ENCODE assay signal across 2 cellular contexts in genomic region chr2:8446751-8447150, GRCh38.
TF ChIP-seq lines count a peak whose summit lies in the region.

No MANE protein-coding gene starts in this region.

TF ChIP-seq in A549, 52 proteins besides CTCF, POLR2A, EP300 and RAD21:
- TF ChIP-seq ZSCAN20 (CRISPR knock-in tag; IDR thresholded peaks at IDR 0.05), result 0 out of 2 replicates have a peak, but pooled peaks have one; percentile 43
- peak; percentile 84; the same call in 1 of the 2 replicates for TF ChIP-seq ATOH8 (CRISPR knock-in tag; IDR thresholded peaks at IDR 0.05; ENCODE audit: low read depth)
- 0 out of 2 replicates have a peak, but pooled peaks have one; percentile 31 for TF ChIP-seq FOXS1 (CRISPR knock-in tag; IDR thresholded peaks at IDR 0.05)
- 0 out of 2 replicates have a peak, but pooled peaks have one; percentile 23 for TF ChIP-seq FOSB (CRISPR knock-in tag; IDR thresholded peaks at IDR 0.05)

TF ChIP-seq in GM12878, 131 proteins besides CTCF, POLR2A, EP300 and RAD21:
- 0 out of 2 replicates have a peak, but pooled peaks have one; percentile 23 for TF ChIP-seq ZNF592 (IDR thresholded peaks at IDR 0.05)
